8 cellular contexts compared by ENCODE assay signal in genomic region chr20:51639206-51639832, GRCh38.
A peak's percentile ranks its signal among the peaks of the same experiment; 100 is the strongest.
DNase-seq lines count a peak whose midpoint lies in the region; ATAC-seq and TF ChIP-seq lines count a peak whose summit lies in the region.

No MANE protein-coding gene starts in this region.

- H3K27ac Mint-ChIP-seq in Calu3 (ENCODE audit: unreplicated experiment): no peak overlapping the region

- BruUV-seq in Calu3 (replicated peaks; lab: Mats Ljungman, UMichigan) (no TSS peak), OCI-LY7 (replicated peaks; lab: Mats Ljungman, UMichigan) (no TSS peak)

- H3K79me2 ChIP-seq in OCI-LY7 (ENCODE audit: insufficient read depth, low read depth, low read length) (no peaks in the 10 kb centered on the region), osteoblast (ENCODE audit: insufficient read depth, low read length) (no peaks in the 10 kb centered on the region)

- H3K9me3 ChIP-seq in OCI-LY7 (ENCODE audit: low read length): no peaks in the 10 kb centered on the region
- H3K9me3 ChIP-seq in osteoblast (ENCODE audit: low read depth, low read length): no peaks in the 10 kb centered on the region
- H3K9me3 ChIP-seq in upper lobe of left lung: no peaks in the 10 kb centered on the region

- H3K9me2 ChIP-seq in OCI-LY7 (ENCODE audit: insufficient read depth, low read length): no peaks in the 10 kb centered on the region

- POLR2A ChIA-PET in OCI-LY7 (lab: Charles Lee): no interaction called here

- no peak overlapping the region for H3K4me3 Mint-ChIP-seq in Calu3 (ENCODE audit: low read depth, unreplicated experiment)

- ATAC-seq in HG02870 (IDR thresholded peaks at IDR 0.05; ENCODE audit: unreplicated experiment) (peak; percentile 67), upper lobe of left lung (ENCODE audit: low FRiP score in 2 of 2) (peak; percentile 76 to 87), GM18870 (IDR thresholded peaks at IDR 0.05; ENCODE audit: unreplicated experiment) (no peak)

- no peak for TF ChIP-seq EP300 in upper lobe of left lung (IDR thresholded peaks at IDR 0.05)

- WGBS in upper lobe of left lung, 2 donors: 27 to 29% methylated on average over 8 to 12 of the region's 12 CpGs

- intact Hi-C loops in Calu3 (cut with micrococcal nuclease; ENCODE audit: unreplicated experiment) (loop anchor here (1.0 to 10.0 kb wide), 5 partner anchors 63 to 444 kb away; partner anchors contain the start of genes ATP9A and SALL4), OCI-LY7 (cut with micrococcal nuclease; ENCODE audit: unreplicated experiment) (loop anchor here (1.0 to 5.0 kb wide), 5 partner anchors 57 to 513 kb away; no protein-coding TSS in a partner anchor)

- H3K4me1 Mint-ChIP-seq in Calu3 (ENCODE audit: low read depth, unreplicated experiment): peaks cover 9% of the 10 kb centered on the region

- H3K27me3 Mint-ChIP-seq in Calu3 (ENCODE audit: unreplicated experiment): no peaks in the 10 kb centered on the region

- peak overlapping the region; percentile 14 for H3K4me2 ChIP-seq in OCI-LY7 (ENCODE audit: low read length)
- peak overlapping the region; percentile 67 for H3K4me2 ChIP-seq in osteoblast (ENCODE audit: insufficient read depth, low read length)

- H3K9me3 Mint-ChIP-seq in Calu3 (ENCODE audit: low read depth, unreplicated experiment): no peaks in the 10 kb centered on the region

- no peak overlapping the region for H3K27ac ChIP-seq in OCI-LY7 (ENCODE audit: low read depth, low read length, poor library complexity, severe bottlenecking)
- peak overlapping the region; percentile 46 for H3K27ac ChIP-seq in osteoblast (ENCODE audit: low read depth, low read length)
- H3K27ac ChIP-seq in upper lobe of left lung: no peak overlapping the region

- H3K4me1 ChIP-seq in OCI-LY7 (ENCODE audit: insufficient read depth, low read length, poor library complexity, severe bottlenecking) (peaks cover 7% of the 10 kb centered on the region), osteoblast (ENCODE audit: insufficient read depth, low read length) (peaks cover 6% of the 10 kb centered on the region), upper lobe of left lung (peaks cover 0 to 7% (median 0%) of the 10 kb centered on the region in 4 donors)

- H3K36me3 ChIP-seq in OCI-LY7 (ENCODE audit: insufficient read depth, low read length) (no peaks in the 10 kb centered on the region), osteoblast (ENCODE audit: insufficient read depth, low read length) (no peaks in the 10 kb centered on the region), upper lobe of left lung (no peaks in the 10 kb centered on the region)

- H3K4me3 ChIP-seq in OCI-LY7 (ENCODE audit: low read depth, low read length, poor library complexity, severe bottlenecking): no peak overlapping the region
- H3K4me3 ChIP-seq in fibroblast of villous mesenchyme (ENCODE audit: low read depth, low read length): no peak overlapping the region
- H3K4me3 ChIP-seq in osteoblast (ENCODE audit: insufficient read depth, low read length): no peak overlapping the region
- no peak overlapping the region for H3K4me3 ChIP-seq in upper lobe of left lung

- TF ChIP-seq POLR2A in upper lobe of left lung (IDR thresholded peaks at IDR 0.05): no peak

- TF ChIP-seq CTCF in Calu3 (IDR thresholded peaks at IDR 0.05; ENCODE audit: unreplicated experiment) (peak; percentile 98), OCI-LY7 (conservative IDR thresholded peaks at IDR 0.05; ENCODE audit: low read length) (peak; percentile 92), fibroblast of villous mesenchyme (IDR thresholded peaks at IDR 0.05; ENCODE audit: insufficient read depth, low read depth, low read length) (peak; percentile 94), osteoblast (IDR thresholded peaks at IDR 0.05; ENCODE audit: extremely low read depth, low read depth, low read length) (peak; percentile 87), upper lobe of left lung (IDR thresholded peaks at IDR 0.05) (peak; percentile 66 to 82 (median 80))

- CTCF ChIA-PET in Calu3 (lab: Charles Lee): interaction anchor here (0.6 to 1.3 kb wide), 5 partner anchors 11 to 1427 kb away, joined by 3 to 5 read pairs (median 3); no protein-coding TSS in a partner anchor
- CTCF ChIA-PET in OCI-LY7 (lab: Charles Lee; ENCODE audit: unreplicated experiment): no interaction called here

- H3K27me3 ChIP-seq in osteoblast (ENCODE audit: insufficient read depth, low read length): no peaks in the 10 kb centered on the region
- no peaks in the 10 kb centered on the region for H3K27me3 ChIP-seq in upper lobe of left lung

- H2AFZ ChIP-seq in OCI-LY7 (ENCODE audit: low read length) (peak overlapping the region; percentile 27; the same call in 1 of the 2 replicates), osteoblast (ENCODE audit: low read length) (peak overlapping the region; percentile 63)

- H4K20me1 ChIP-seq in OCI-LY7 (ENCODE audit: insufficient read depth, low read length) (no peaks in the 10 kb centered on the region), osteoblast (ENCODE audit: insufficient read depth, low read length) (no peaks in the 10 kb centered on the region)

- H3K36me3 Mint-ChIP-seq in Calu3 (ENCODE audit: insufficient read depth, unreplicated experiment): peaks cover 18% of the 10 kb centered on the region

- DNase-seq in Calu3 (peak; percentile 86), OCI-LY7 (ENCODE audit: low spot score) (peak; percentile 79), fibroblast of villous mesenchyme (ENCODE audit: low read depth) (peak; percentile 78), osteoblast (ENCODE audit: insufficient read length, low spot score, missing footprints) (no peak), upper lobe of left lung (peak in 1 of 2 donors; percentile 52)
- DNase-seq in activated T-cell treated with anti-CD3 and anti-CD28 coated beads, Interleukin-2, amount 50 U/mL, for 48 hours: peak; percentile 84 to 87
